8 cellular contexts compared by ENCODE assay signal in genomic region chr1:37487619-37487984, GRCh38. TPM values are rescaled to one million over a fixed set of nuclear protein-coding genes. Genes with fewer than 3 reads are reported as not detected.
DNase-seq lines count a peak whose midpoint lies in the region; ATAC-seq and TF ChIP-seq lines count a peak whose summit lies in the region.

No MANE protein-coding gene starts in this region.

- H2AFZ ChIP-seq in Karpas-422 (ENCODE audit: low read length) = no peak overlapping the region

- no peak overlapping the region for H3K4me3 Mint-ChIP-seq in activated CD4-positive, alpha-beta T cell treated with anti-CD3 and anti-CD28 coated beads for 36 hours
- H3K4me3 Mint-ChIP-seq in activated B cell treated with CpG ODN at 0.5 μM for 24 hours = no peak overlapping the region
- H3K4me3 Mint-ChIP-seq in stimulated activated memory B cell treated with anti-CD40 and anti-IgM and Interleukin-4, amounts not matched to agents 10 μg/mL and 1 μg/mL and 100 μg/mL, for 72 hours = no peak overlapping the region

- H3K4me1 ChIP-seq in left lung (peaks cover 36 to 54% of the 10 kb centered on the region in 2 donors), Karpas-422 (ENCODE audit: low read length) (peaks cover 9% of the 10 kb centered on the region)

- no peaks in the 10 kb centered on the region for H3K9me3 ChIP-seq in left lung
- no peaks in the 10 kb centered on the region for H3K9me3 ChIP-seq in Karpas-422 (ENCODE audit: low read length)

- intact Hi-C loops in activated CD4-positive, alpha-beta T cell treated with anti-CD3 and anti-CD28 coated beads for 36 hours (cut with DNase I, micrococcal nuclease) = loop anchor here (1.0 kb wide), 2 partner anchors 8 to 32 kb away; no protein-coding TSS in a partner anchor
- intact Hi-C loops in activated B cell treated with CpG ODN at 0.5 μM for 24 hours (cut with micrococcal nuclease) (loop anchor here (1.0 to 2.0 kb wide), 3 partner anchors 8 to 32 kb away; no protein-coding TSS in a partner anchor), left lung (cut with DNase I) (loop anchor here in 1 of 2 donors (5.0 kb wide), 1 partner anchor 35 kb away; no protein-coding TSS in a partner anchor)

- TF ChIP-seq CTCF in activated B cell treated with CpG ODN at 0.5 μM for 24 hours (IDR thresholded peaks at IDR 0.05) (no peak), left lung (IDR thresholded peaks at IDR 0.05) (no peak)

- H3K36me3 ChIP-seq in left lung (peaks cover 4 to 59% of the 10 kb centered on the region in 2 donors), Karpas-422 (ENCODE audit: insufficient read depth, low read length) (peaks cover 13% of the 10 kb centered on the region)

- no peak for DNase-seq in activated CD4-positive, alpha-beta T cell treated with anti-CD3 and anti-CD28 coated beads for 36 hours
- DNase-seq in activated CD4-positive, alpha-beta T cell treated with anti-CD3 and anti-CD28 coated beads, Interleukin-2, amount 50 U/mL, for 1 hour = no peak
- DNase-seq in activated B cell treated with CpG ODN at 0.5 μM for 24 hours (no peak), left lung (no peak), NCI-H1105 treated with DMSO at 0.1 percent for 48 hours (lab: John Stamatoyannopoulos, UW) (no peak), NCI-H146 (lab: John Stamatoyannopoulos, UW) (no peak), Karpas-422 (no peak)

- no peak overlapping the region for H3K9ac ChIP-seq in Karpas-422 (ENCODE audit: low read length)

- H4K20me1 ChIP-seq in Karpas-422 (ENCODE audit: insufficient read depth, low read depth, low read length) = no peaks in the 10 kb centered on the region

- POLR2A ChIA-PET in activated CD4-positive, alpha-beta T cell treated with anti-CD3 and anti-CD28 coated beads for 36 hours (lab: Charles Lee) = interaction anchor here (0.6 to 3.9 kb wide), 4 partner anchors 9 to 27 kb away, joined by 4 to 30 read pairs (median 4); partner anchors contain the start of genes MEAF6 and ZC3H12A
- POLR2A ChIA-PET in activated B cell treated with CpG ODN at 0.5 μM for 24 hours (lab: Charles Lee) = interaction anchor here (0.6 to 4.5 kb wide), 10 partner anchors 11 to 192 kb away, joined by 3 to 132 read pairs (median 5); partner anchors contain the start of genes MEAF6 and ZC3H12A

- H3K4me2 ChIP-seq in Karpas-422 (ENCODE audit: low read depth, low read length, poor library complexity, severe bottlenecking) = no peak overlapping the region

- H3K36me3 Mint-ChIP-seq in activated CD4-positive, alpha-beta T cell treated with anti-CD3 and anti-CD28 coated beads for 36 hours (ENCODE audit: low read depth) = peaks cover 24% of the 10 kb centered on the region
- H3K36me3 Mint-ChIP-seq in activated B cell treated with CpG ODN at 0.5 μM for 24 hours (ENCODE audit: low read depth) = peaks cover 50% of the 10 kb centered on the region
- H3K36me3 Mint-ChIP-seq in stimulated activated memory B cell treated with anti-CD40 and anti-IgM and Interleukin-4, amounts not matched to agents 10 μg/mL and 1 μg/mL and 100 μg/mL, for 72 hours = peaks cover 25% of the 10 kb centered on the region

- peak overlapping the region; percentile 56 for H3K27ac Mint-ChIP-seq in activated CD4-positive, alpha-beta T cell treated with anti-CD3 and anti-CD28 coated beads for 36 hours
- peak overlapping the region; percentile 32 for H3K27ac Mint-ChIP-seq in activated B cell treated with CpG ODN at 0.5 μM for 24 hours
- peak overlapping the region; percentile 82 for H3K27ac Mint-ChIP-seq in stimulated activated memory B cell treated with anti-CD40 and anti-IgM and Interleukin-4, amounts not matched to agents 10 μg/mL and 1 μg/mL and 100 μg/mL, for 72 hours

- no peaks in the 10 kb centered on the region for H3K27me3 Mint-ChIP-seq in activated CD4-positive, alpha-beta T cell treated with anti-CD3 and anti-CD28 coated beads for 36 hours
- no peaks in the 10 kb centered on the region for H3K27me3 Mint-ChIP-seq in activated B cell treated with CpG ODN at 0.5 μM for 24 hours
- no peaks in the 10 kb centered on the region for H3K27me3 Mint-ChIP-seq in stimulated activated memory B cell treated with anti-CD40 and anti-IgM and Interleukin-4, amounts not matched to agents 10 μg/mL and 1 μg/mL and 100 μg/mL, for 72 hours

- H3K27ac ChIP-seq in left lung = peak overlapping the region; percentile 10 to 85
- H3K27ac ChIP-seq in Karpas-422 (ENCODE audit: low read length) = no peak overlapping the region

- H3K4me1 Mint-ChIP-seq in activated CD4-positive, alpha-beta T cell treated with anti-CD3 and anti-CD28 coated beads for 36 hours = peaks cover 13% of the 10 kb centered on the region
- H3K4me1 Mint-ChIP-seq in activated B cell treated with CpG ODN at 0.5 μM for 24 hours = peaks cover 20% of the 10 kb centered on the region
- peaks cover 31% of the 10 kb centered on the region for H3K4me1 Mint-ChIP-seq in stimulated activated memory B cell treated with anti-CD40 and anti-IgM and Interleukin-4, amounts not matched to agents 10 μg/mL and 1 μg/mL and 100 μg/mL, for 72 hours

- no peaks in the 10 kb centered on the region for H3K9me2 ChIP-seq in Karpas-422 (replicated peaks; ENCODE audit: insufficient read depth, low read length)

- H3K9me3 Mint-ChIP-seq in activated CD4-positive, alpha-beta T cell treated with anti-CD3 and anti-CD28 coated beads for 36 hours (ENCODE audit: low read depth) = no peaks in the 10 kb centered on the region
- H3K9me3 Mint-ChIP-seq in activated B cell treated with CpG ODN at 0.5 μM for 24 hours = no peaks in the 10 kb centered on the region
- no peaks in the 10 kb centered on the region for H3K9me3 Mint-ChIP-seq in stimulated activated memory B cell treated with anti-CD40 and anti-IgM and Interleukin-4, amounts not matched to agents 10 μg/mL and 1 μg/mL and 100 μg/mL, for 72 hours

- H3K4me3 ChIP-seq in left lung (no peak overlapping the region), Karpas-422 (ENCODE audit: low read length) (no peak overlapping the region)

- H3K27me3 ChIP-seq in left lung (no peaks in the 10 kb centered on the region), Karpas-422 (ENCODE audit: low read length) (no peaks in the 10 kb centered on the region)

- no peaks in the 10 kb centered on the region for H3K79me2 ChIP-seq in Karpas-422 (ENCODE audit: low read length)

- CTCF ChIA-PET in activated CD4-positive, alpha-beta T cell treated with anti-CD3 and anti-CD28 coated beads for 36 hours (lab: Charles Lee) = interaction anchor here (0.6 to 4.7 kb wide), 30 partner anchors 9 to 1951 kb away, joined by 3 to 194 read pairs (median 4); partner anchors contain the start of genes GNL2, MEAF6, SNIP1 and ZC3H12A
- CTCF ChIA-PET in activated B cell treated with CpG ODN at 0.5 μM for 24 hours (lab: Charles Lee) = interaction anchor here (0.6 to 4.9 kb wide), 28 partner anchors 9 to 1015 kb away, joined by 3 to 261 read pairs (median 5); partner anchors contain the start of genes MEAF6, SNIP1 and ZC3H12A

- ATAC-seq in activated CD4-positive, alpha-beta T cell treated with anti-CD3 and anti-CD28 coated beads for 36 hours = no peak
- ATAC-seq in activated B cell treated with CpG ODN at 0.5 μM for 24 hours (ENCODE audit: low read depth) = no peak
- no peak for ATAC-seq in left lung
- no peak for ATAC-seq in stimulated activated memory B cell treated with anti-CD40 and anti-IgM and Interleukin-4, amounts not matched to agents 10 μg/mL and 1 μg/mL and 100 μg/mL, for 72 hours

RNA-seq across cellular contexts. Expression of gene ZC3H12A, which starts 13.2 kb away (rescaled TPM):
- total RNA-seq in activated CD4-positive, alpha-beta T cell treated with anti-CD3 and anti-CD28 coated beads for 36 hours = 10 to 100 TPM; 29.7 to 31.2 TPM
- total RNA-seq in activated B cell treated with CpG ODN at 0.5 μM for 24 hours = 140 and 145 TPM in 2 replicates
- 10 to 100 TPM; 10.2 to 28.0 TPM for total RNA-seq in left lung
- 3.8 and 17.7 TPM in 2 replicates for total RNA-seq in Karpas-422 (2014; rRNA removed; shearing (Covaris generic); ENCODE audit: low replicate concordance)

RNA-seq across cellular contexts. Expression of gene MEAF6, which starts 27.0 kb away (rescaled TPM):
- total RNA-seq in activated CD4-positive, alpha-beta T cell treated with anti-CD3 and anti-CD28 coated beads for 36 hours = 10 to 100 TPM; 66.8 to 72.2 TPM
- total RNA-seq in activated B cell treated with CpG ODN at 0.5 μM for 24 hours = 59.9 and 66.5 TPM in 2 replicates
- total RNA-seq in left lung = 10 to 100 TPM; 47.7 to 56.0 TPM
- 105 and 126 TPM in 2 replicates for total RNA-seq in Karpas-422 (2014; rRNA removed; shearing (Covaris generic); ENCODE audit: low replicate concordance)

Comparison
In these comparisons a context has a peak if more than half of its experiments do, and no peak if none do; other contexts are left out.
1. H3K27ac Mint-ChIP-seq: peak in every context shown above with its lines; median percentile 82 in stimulated activated memory B cell treated with anti-CD40 and anti-IgM and Interleukin-4, amounts not matched to agents 10 μg/mL and 1 μg/mL and 100 μg/mL, for 72 hours; 56 in activated CD4-positive, alpha-beta T cell treated with anti-CD3 and anti-CD28 coated beads for 36 hours; 32 in activated B cell treated with CpG ODN at 0.5 μM for 24 hours.